In the genomic region with DNA sequence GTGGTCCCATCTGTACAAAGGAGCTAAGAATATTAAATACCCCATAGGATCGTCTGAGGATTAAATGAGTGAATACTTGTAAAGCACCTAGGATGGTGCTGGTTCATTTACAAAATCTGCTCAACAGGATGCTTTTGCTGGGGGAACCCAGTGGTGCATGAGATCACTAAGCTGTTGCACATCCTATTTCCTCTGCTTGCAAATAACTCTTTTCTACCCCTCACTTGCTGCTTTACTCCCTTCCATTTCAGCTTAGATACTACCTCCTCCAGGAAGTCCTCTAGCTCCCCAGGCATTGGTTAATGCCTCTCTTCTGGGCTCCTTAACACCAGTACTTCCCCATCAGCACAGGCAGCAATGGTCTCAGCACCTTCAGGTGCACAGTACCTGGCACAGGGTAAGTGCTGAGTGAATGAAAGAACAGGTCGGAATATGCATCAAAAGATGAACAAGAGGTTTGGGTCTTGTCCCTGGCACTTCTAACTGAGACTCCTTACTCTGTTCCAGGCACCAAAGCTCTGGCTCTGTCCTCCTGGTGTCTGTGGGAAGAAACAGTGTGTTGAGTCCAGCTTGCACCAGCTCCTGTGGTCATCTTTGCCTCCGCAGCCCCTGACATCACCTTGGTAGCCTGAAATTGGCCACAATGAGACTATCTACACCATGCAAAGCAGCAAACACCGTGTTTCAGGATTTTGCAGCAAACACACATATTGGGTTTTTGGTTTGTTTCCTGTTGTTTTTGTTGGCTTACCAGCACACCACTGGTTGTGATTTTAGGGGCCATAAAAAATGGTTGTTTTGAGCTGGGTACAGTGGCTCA, we compare ENCODE assay signal across 11 cellular contexts. TPM values are rescaled to one million over a fixed set of nuclear protein-coding genes. Genes with fewer than 3 reads are reported as not detected.
DNase-seq lines count a peak whose midpoint lies in the region; ATAC-seq and TF ChIP-seq lines count a peak whose summit lies in the region.
"Had no signal": no experiment of that assay in that cellular context is flagged by ENCODE, and none has a peak within 500 bp of the region (broad histone marks: within the 10 kb centered on the region; RNA-seq: fewer than 3 reads in every experiment).

No MANE protein-coding gene starts in this region.

- H3K27me3 Mint-ChIP-seq in activated CD8-positive, alpha-beta memory T cell treated with anti-CD3 and anti-CD28 coated beads, Interleukin-2, amount 10 ng/mL, durations not matched to agents 7 days and 5 days, result no peaks in the 10 kb centered on the region
- H3K27me3 Mint-ChIP-seq in naive thymus-derived CD4-positive, alpha-beta T cell, result no peaks in the 10 kb centered on the region

- H3K4me3 Mint-ChIP-seq in activated CD8-positive, alpha-beta memory T cell treated with anti-CD3 and anti-CD28 coated beads, Interleukin-2, amount 10 ng/mL, durations not matched to agents 7 days and 5 days, result peak overlapping the region; percentile 30
- peak overlapping the region; percentile 59 to 81 (median 72) for H3K4me3 Mint-ChIP-seq in naive thymus-derived CD4-positive, alpha-beta T cell

- peaks cover 2% of the 10 kb centered on the region for H3K36me3 Mint-ChIP-seq in activated CD8-positive, alpha-beta memory T cell treated with anti-CD3 and anti-CD28 coated beads, Interleukin-2, amount 10 ng/mL, durations not matched to agents 7 days and 5 days
- H3K36me3 Mint-ChIP-seq in naive thymus-derived CD4-positive, alpha-beta T cell, result peaks cover 0 to 15% (median 0%) of the 10 kb centered on the region in 5 donors

- ATAC-seq in HG02678 (IDR thresholded peaks at IDR 0.05; ENCODE audit: unreplicated experiment) (peak; percentile 33), HG03095 (IDR thresholded peaks at IDR 0.05; ENCODE audit: unreplicated experiment) (no peak)
- ATAC-seq in activated CD8-positive, alpha-beta memory T cell treated with anti-CD3 and anti-CD28 coated beads, Interleukin-2, amount 10 ng/mL, durations not matched to agents 7 days and 5 days, result peak; percentile 73
- ATAC-seq in naive thymus-derived CD4-positive, alpha-beta T cell, result peak; percentile 62

- peak; percentile 53 for DNase-seq in GM06990 (ENCODE audit: extremely low read depth, insufficient read length)
- DNase-seq in activated CD8-positive, alpha-beta memory T cell treated with anti-CD3 and anti-CD28 coated beads, Interleukin-2, amount 10 ng/mL, durations not matched to agents 7 days and 5 days, result peak; percentile 61
- DNase-seq in naive thymus-derived CD4-positive, alpha-beta T cell, result peak in 6 of 9 donors; percentile 25 to 62 (median 51)
- DNase-seq in A172 (ENCODE audit: low spot score), result no peak
- DNase-seq in NCI-H2171 treated with DMSO at 0.1 percent for 48 hours (lab: John Stamatoyannopoulos, UW), result no peak
- DNase-seq: esophagus squamous epithelium, NCI-H2227 treated with DMSO at 0.1 percent for 48 hours, T-helper 9 cell, testis had no signal

- H3K9me3 Mint-ChIP-seq in activated CD8-positive, alpha-beta memory T cell treated with anti-CD3 and anti-CD28 coated beads, Interleukin-2, amount 10 ng/mL, durations not matched to agents 7 days and 5 days (ENCODE audit: low read depth), result no peaks in the 10 kb centered on the region
- peaks cover 0 to 6% (median 0%) of the 10 kb centered on the region in 11 donors for H3K9me3 Mint-ChIP-seq in naive thymus-derived CD4-positive, alpha-beta T cell

- no peak for TF ChIP-seq CTCF in GM06990 (IDR thresholded peaks at IDR 0.05; ENCODE audit: insufficient read depth, low read length, poor library complexity, severe bottlenecking)

- CTCF ChIA-PET in activated CD8-positive, alpha-beta memory T cell treated with anti-CD3 and anti-CD28 coated beads, Interleukin-2, amount 10 ng/mL, durations not matched to agents 7 days and 5 days (lab: Charles Lee), result interaction anchor here (0.8 to 4.4 kb wide), 11 partner anchors 10 to 199 kb away, joined by 3 to 31 read pairs (median 6); partner anchors contain the start of gene IL21R
- CTCF ChIA-PET in naive thymus-derived CD4-positive, alpha-beta T cell (lab: Charles Lee), result interaction anchor here (0.5 to 4.3 kb wide), 7 partner anchors 10 to 357 kb away, joined by 3 to 17 read pairs (median 4); no protein-coding TSS in a partner anchor

- no peaks in the 10 kb centered on the region for H3K27me3 ChIP-seq in GM06990 (replicated peaks; ENCODE audit: control insufficient read depth, insufficient read depth, low read length)
- H3K27me3 ChIP-seq in naive thymus-derived CD4-positive, alpha-beta T cell (ENCODE audit: control insufficient read depth in 2 of 2, insufficient read depth in 2 of 2, low read length in 2 of 2), result no peaks in the 10 kb centered on the region
- H3K27me3 ChIP-seq: esophagus squamous epithelium, testis had no signal

- H3K27ac ChIP-seq in naive thymus-derived CD4-positive, alpha-beta T cell (ENCODE audit: low read depth, low read length), result peak overlapping the region; percentile 59
- H3K27ac ChIP-seq: esophagus squamous epithelium, testis had no signal

- peaks cover 26 to 49% of the 10 kb centered on the region in 2 donors for H3K4me1 ChIP-seq in naive thymus-derived CD4-positive, alpha-beta T cell (ENCODE audit: control insufficient read depth in 2 of 2, insufficient read depth in 2 of 2, low read length in 2 of 2)

- H3K36me3 ChIP-seq in GM06990 (ENCODE audit: control insufficient read depth, insufficient read depth, low read length), result no peaks in the 10 kb centered on the region
- H3K36me3 ChIP-seq in naive thymus-derived CD4-positive, alpha-beta T cell (ENCODE audit: control insufficient read depth in 2 of 3, insufficient read depth in 3 of 3, low read length in 3 of 3), result no peaks in the 10 kb centered on the region
- H3K36me3 ChIP-seq: esophagus squamous epithelium had no signal

- H3K9me3 ChIP-seq in naive thymus-derived CD4-positive, alpha-beta T cell (ENCODE audit: control insufficient read depth in 2 of 3, low read length in 3 of 3), result no peaks in the 10 kb centered on the region
- H3K9me3 ChIP-seq: esophagus squamous epithelium, testis had no signal

- peaks cover 27% of the 10 kb centered on the region for H3K4me1 Mint-ChIP-seq in activated CD8-positive, alpha-beta memory T cell treated with anti-CD3 and anti-CD28 coated beads, Interleukin-2, amount 10 ng/mL, durations not matched to agents 7 days and 5 days
- peaks cover 34 to 59% (median 47%) of the 10 kb centered on the region in 7 donors for H3K4me1 Mint-ChIP-seq in naive thymus-derived CD4-positive, alpha-beta T cell

- POLR2A ChIA-PET in naive thymus-derived CD4-positive, alpha-beta T cell (lab: Charles Lee), result interaction anchor here (1.0 to 3.3 kb wide), 14 partner anchors 8 to 204 kb away, joined by 3 to 24 read pairs (median 6); partner anchors contain the start of gene IL21R

- no peak overlapping the region; the same call in 1 of the 2 replicates for H3K4me3 ChIP-seq in GM06990 (replicated peaks; ENCODE audit: low read depth, low read length)
- peak overlapping the region; percentile 38 for H3K4me3 ChIP-seq in naive thymus-derived CD4-positive, alpha-beta T cell (ENCODE audit: low read length)
- H3K4me3 ChIP-seq: esophagus squamous epithelium, testis had no signal

- intact Hi-C loops in naive thymus-derived CD4-positive, alpha-beta T cell (cut with micrococcal nuclease), result loop anchor here in 1 of 2 donors (1.0 kb wide), 2 partner anchors 11 to 24 kb away; partner anchors contain the start of gene IL21R

- peak overlapping the region; percentile 93 for H3K27ac Mint-ChIP-seq in activated CD8-positive, alpha-beta memory T cell treated with anti-CD3 and anti-CD28 coated beads, Interleukin-2, amount 10 ng/mL, durations not matched to agents 7 days and 5 days
- peak overlapping the region in 7 of 9 donors; percentile 57 to 95 (median 94) for H3K27ac Mint-ChIP-seq in naive thymus-derived CD4-positive, alpha-beta T cell

RNA-seq across cellular contexts. Expression of gene IL21R, which starts 24.1 kb away (rescaled TPM):
- total RNA-seq in activated CD8-positive, alpha-beta memory T cell treated with anti-CD3 and anti-CD28 coated beads, Interleukin-2, amount 10 ng/mL, durations not matched to agents 7 days and 5 days, result 10 to 100 TPM; 24.6 to 38.0 TPM
- total RNA-seq in naive thymus-derived CD4-positive, alpha-beta T cell, result 10 to 100 TPM; 24.6 to 40.9 (median 31.4) TPM
- 10 to 100 TPM; 37.1 to 52.1 TPM for polyA plus RNA-seq in naive thymus-derived CD4-positive, alpha-beta T cell
- 1.3 and 6.6 TPM in 2 replicates for total RNA-seq in A172 (2014; rRNA removed; shearing (Covaris generic))

Comparison
In these comparisons a context has a peak if more than half of its experiments do, and no peak if none do; other contexts are left out.
1. DNase-seq: peak in GM06990 (single experiment), activated CD8-positive, alpha-beta memory T cell treated with anti-CD3 and anti-CD28 coated beads, Interleukin-2, amount 10 ng/mL, durations not matched to agents 7 days and 5 days (single experiment) and naive thymus-derived CD4-positive, alpha-beta T cell (6 of 9); none in A172 (single experiment) and NCI-H2171 treated with DMSO at 0.1 percent for 48 hours (single experiment).